15 cellular contexts compared by ENCODE assay signal in genomic region chr7:118870187-118870586, GRCh38.
DNase-seq lines count a peak whose midpoint lies in the region; ATAC-seq and TF ChIP-seq lines count a peak whose summit lies in the region.
"Had no signal": no experiment of that assay in that cellular context is flagged by ENCODE, and none has a peak within 500 bp of the region (broad histone marks: within the 10 kb centered on the region; RNA-seq: fewer than 3 reads in every experiment).

No MANE protein-coding gene starts in this region.

- intact Hi-C loops in OCI-LY7 (cut with micrococcal nuclease; ENCODE audit: unreplicated experiment) = no loop called here

- no TSS peak for BruUV-seq in OCI-LY7 (replicated peaks; lab: Mats Ljungman, UMichigan)

- TF ChIP-seq CTCF in AG04450 (IDR thresholded peaks at IDR 0.05; ENCODE audit: low read depth, low read length) (0 out of 2 replicates have a peak, but pooled peaks have one; percentile 8), GM23338 (conservative IDR thresholded peaks at IDR 0.05; ENCODE audit: low read depth in 2 of 2) (peak; percentile 61 to 71), OCI-LY7 (conservative IDR thresholded peaks at IDR 0.05; ENCODE audit: low read length) (0 out of 2 replicates have a peak, but pooled peaks have one; percentile 35), foreskin keratinocyte (conservative IDR thresholded peaks at IDR 0.05) (peak; percentile 74)

- CTCF ChIA-PET in AG04450 (lab: Charles Lee) (interaction anchor here (1.2 kb wide), 1 partner anchor 307 kb away, joined by 3 read pairs; no protein-coding TSS in a partner anchor), OCI-LY7 (lab: Charles Lee; ENCODE audit: unreplicated experiment) (no interaction called here)

- H3K27ac ChIP-seq in AG04450 (ENCODE audit: low read depth, low read length) (no peak overlapping the region), GM23338 (ENCODE audit: low read depth) (no peak overlapping the region), OCI-LY7 (ENCODE audit: low read depth, low read length, poor library complexity, severe bottlenecking) (no peak overlapping the region), foreskin keratinocyte (no peak overlapping the region)
- H3K27ac ChIP-seq: epithelial cell of prostate, left ventricle myocardium inferior, right lobe of liver, SJCRH30 had no signal

- POLR2A ChIA-PET in AG04450 (lab: Yijun Ruan, JAX) = no interaction called here
- POLR2A ChIA-PET in OCI-LY7 (lab: Charles Lee) = interaction anchor here (0.6 to 1.2 kb wide), 2 partner anchors 8 to 511 kb away, joined by 3 to 4 read pairs; no protein-coding TSS in a partner anchor

- no peaks in the 10 kb centered on the region for H3F3A ChIP-seq in GM23338 (replicated peaks; ENCODE audit: low read depth)

- H3K4me1 Mint-ChIP-seq in GM23338 = peaks cover 36% of the 10 kb centered on the region
- H3K4me1 Mint-ChIP-seq in activated T-cell treated with anti-CD3 and anti-CD28 coated beads, Interleukin-2, amount 50 U/mL, for 4 hours (ENCODE audit: low read depth) = no peaks in the 10 kb centered on the region
- H3K4me1 Mint-ChIP-seq: CD4-positive, CD25-positive, alpha-beta regulatory T cell had no signal

- no peaks in the 10 kb centered on the region for H4K20me1 ChIP-seq in GM23338 (replicated peaks; ENCODE audit: insufficient read depth)
- H4K20me1 ChIP-seq in OCI-LY7 (ENCODE audit: insufficient read depth, low read length) = no peaks in the 10 kb centered on the region

- ATAC-seq in GM23338 (peak; percentile 87), foreskin keratinocyte (peak; percentile 49), GM18505 (IDR thresholded peaks at IDR 0.05; ENCODE audit: unreplicated experiment) (no peak), HG03025 (IDR thresholded peaks at IDR 0.05; ENCODE audit: low FRiP score, unreplicated experiment) (no peak)
- ATAC-seq in activated T-cell treated with anti-CD3 and anti-CD28 coated beads, Interleukin-2, amount 50 U/mL, for 4 hours = no peak

- H3K36me3 Mint-ChIP-seq in GM23338 (ENCODE audit: low read depth) = no peaks in the 10 kb centered on the region
- H3K36me3 Mint-ChIP-seq in activated T-cell treated with anti-CD3 and anti-CD28 coated beads, Interleukin-2, amount 50 U/mL, for 4 hours (ENCODE audit: insufficient read depth) = no peaks in the 10 kb centered on the region
- H3K36me3 Mint-ChIP-seq: CD4-positive, CD25-positive, alpha-beta regulatory T cell had no signal

- no peak overlapping the region for H3K4me3 ChIP-seq in AG04450 (ENCODE audit: low read depth, low read length)
- H3K4me3 ChIP-seq in GM23338 = no peak overlapping the region
- no peak overlapping the region for H3K4me3 ChIP-seq in OCI-LY7 (ENCODE audit: low read depth, low read length, poor library complexity, severe bottlenecking)
- H3K4me3 ChIP-seq: left ventricle myocardium inferior, right lobe of liver, SJCRH30 had no signal

- H3K27ac Mint-ChIP-seq in GM23338 = peak overlapping the region; percentile 26; the same call in 1 of the 2 replicates
- H3K27ac Mint-ChIP-seq: CD4-positive, CD25-positive, alpha-beta regulatory T cell had no signal

- H3K4me3 Mint-ChIP-seq in GM23338 = no peak overlapping the region
- no peak overlapping the region for H3K4me3 Mint-ChIP-seq in activated T-cell treated with anti-CD3 and anti-CD28 coated beads, Interleukin-2, amount 50 U/mL, for 4 hours
- H3K4me3 Mint-ChIP-seq: CD4-positive, CD25-positive, alpha-beta regulatory T cell had no signal

- peak overlapping the region; percentile 34; the same call in 1 of the 2 replicates for H2AFZ ChIP-seq in GM23338
- no peak overlapping the region for H2AFZ ChIP-seq in OCI-LY7 (ENCODE audit: low read length)

- H3K36me3 ChIP-seq in GM23338 (ENCODE audit: insufficient read depth) (no peaks in the 10 kb centered on the region), OCI-LY7 (ENCODE audit: insufficient read depth, low read length) (no peaks in the 10 kb centered on the region)
- H3K36me3 ChIP-seq: left ventricle myocardium inferior, right lobe of liver, SJCRH30 had no signal

- no peaks in the 10 kb centered on the region; the same call in 2 of the 3 replicates for H3K9me3 Mint-ChIP-seq in GM23338
- H3K9me3 Mint-ChIP-seq in activated T-cell treated with anti-CD3 and anti-CD28 coated beads, Interleukin-2, amount 50 U/mL, for 4 hours = no peaks in the 10 kb centered on the region

- H3K27me3 ChIP-seq in AG04450 (ENCODE audit: control insufficient read depth, insufficient read depth, low read length) (no peaks in the 10 kb centered on the region), GM23338 (ENCODE audit: insufficient read depth) (no peaks in the 10 kb centered on the region), foreskin keratinocyte (no peaks in the 10 kb centered on the region)
- H3K27me3 ChIP-seq: right lobe of liver, SJCRH30 had no signal

- H3K27me3 Mint-ChIP-seq in GM23338 (ENCODE audit: insufficient read depth, low read depth, poor library complexity) = no peaks in the 10 kb centered on the region
- no peaks in the 10 kb centered on the region for H3K27me3 Mint-ChIP-seq in activated T-cell treated with anti-CD3 and anti-CD28 coated beads, Interleukin-2, amount 50 U/mL, for 4 hours (ENCODE audit: low read depth)
- H3K27me3 Mint-ChIP-seq: CD4-positive, CD25-positive, alpha-beta regulatory T cell had no signal

- no peaks in the 10 kb centered on the region for H3K9me2 ChIP-seq in GM23338 (ENCODE audit: insufficient read depth)
- no peaks in the 10 kb centered on the region for H3K9me2 ChIP-seq in OCI-LY7 (ENCODE audit: insufficient read depth, low read length)

- no peak for DNase-seq in AG04450 (ENCODE audit: low read depth, low spot score)
- peak; percentile 76 for DNase-seq in GM23338 (ENCODE audit: low spot score)
- DNase-seq in OCI-LY7 (ENCODE audit: low spot score) = no peak
- peak in 1 of 2 donors; percentile 43 for DNase-seq in foreskin keratinocyte
- no peak for DNase-seq in OCI-M2 (lab: John Stamatoyannopoulos, UW; ENCODE audit: unreplicated experiment)
- DNase-seq in activated T-cell treated with anti-CD3 and anti-CD28 coated beads, Interleukin-2, amount 50 U/mL, for 4 hours = no peak
- DNase-seq: activated CD8-positive, alpha-beta memory T cell treated with anti-CD3 and anti-CD28 coated beads for 24 hours; amniotic stem cell; CD4-positive, CD25-positive, alpha-beta regulatory T cell; left ventricle myocardium inferior; right lobe of liver had no signal

- H3K4me1 ChIP-seq in GM23338 (ENCODE audit: insufficient read depth) (peaks cover 28% of the 10 kb centered on the region), OCI-LY7 (ENCODE audit: insufficient read depth, low read length, poor library complexity, severe bottlenecking) (no peaks in the 10 kb centered on the region), foreskin keratinocyte (peaks cover 17% of the 10 kb centered on the region)
- H3K4me1 ChIP-seq: left ventricle myocardium inferior, right lobe of liver, SJCRH30 had no signal

- H3K4me2 ChIP-seq in GM23338 = no peak overlapping the region
- no peak overlapping the region for H3K4me2 ChIP-seq in OCI-LY7 (ENCODE audit: low read length)

- H3K9me3 ChIP-seq in AG04450 (ENCODE audit: control insufficient read depth, insufficient read depth, low read length) (no peaks in the 10 kb centered on the region), OCI-LY7 (ENCODE audit: low read length) (no peaks in the 10 kb centered on the region)
- H3K9me3 ChIP-seq: left ventricle myocardium inferior, right lobe of liver, SJCRH30 had no signal

- H3K79me2 ChIP-seq in GM23338 (replicated peaks; ENCODE audit: insufficient read depth) = no peaks in the 10 kb centered on the region
- H3K79me2 ChIP-seq in OCI-LY7 (ENCODE audit: insufficient read depth, low read depth, low read length) = no peaks in the 10 kb centered on the region

- TF ChIP-seq POLR2A in GM18505 (IDR thresholded peaks at IDR 0.05; ENCODE audit: borderline replicate concordance, extremely low read depth, insufficient read depth, insufficient read length) = no peak

TF ChIP-seq in GM23338, 12 proteins besides CTCF, POLR2A, EP300 and RAD21:
- TF ChIP-seq CREB1 (CRISPR knock-in tag; IDR thresholded peaks at IDR 0.05; ENCODE audit: low read depth) (no peak), NANOG (IDR thresholded peaks at IDR 0.05; ENCODE audit: borderline replicate concordance) (no peak), ZNF114 (CRISPR knock-in tag; IDR thresholded peaks at IDR 0.05) (no peak), STAT1 (IDR thresholded peaks at IDR 0.05; ENCODE audit: unreplicated experiment) (no peak), ZNF331 (CRISPR knock-in tag; IDR thresholded peaks at IDR 0.05; ENCODE audit: low read depth) (no peak), EZH2phosphoT487 (IDR thresholded peaks at IDR 0.05; ENCODE audit: unreplicated experiment) (no peak)

Comparison
In these comparisons a context has a peak if more than half of its experiments do, and no peak if none do; other contexts are left out.
1. CTCF ChIP-seq: peak in every context shown above with its lines; median percentile 74 in foreskin keratinocyte; 66 in GM23338; 35 in OCI-LY7; 8 in AG04450.
2. ATAC-seq: peak in GM23338 (single experiment) and foreskin keratinocyte (single experiment); none in GM18505 (single experiment), HG03025 (single experiment) and activated T-cell treated with anti-CD3 and anti-CD28 coated beads, Interleukin-2, amount 50 U/mL, for 4 hours (0 of 2).